Comparison of ENCODE assay signal across 24 cellular contexts in genomic region chr3:151214459-151214858, GRCh38. TPM values are rescaled to one million over a fixed set of nuclear protein-coding genes. Genes with fewer than 3 reads are reported as not detected.
"Had no signal": no experiment of that assay in that cellular context is flagged by ENCODE, and none has a peak within 500 bp of the region (broad histone marks: within the 10 kb centered on the region; RNA-seq: fewer than 3 reads in every experiment).

No MANE protein-coding gene starts in this region.

- H3K27ac ChIP-seq: ascending aorta, breast epithelium, parathyroid adenoma, tibial artery had no signal

- DNase-seq: activated CD4-positive, CD25-positive, alpha-beta regulatory T cell treated with anti-CD3 and anti-CD28 coated beads, Interleukin-2, amount 50 U/mL, for 72 hours; activated CD8-positive, alpha-beta memory T cell treated with anti-CD3 and anti-CD28 coated beads for 24 hours; activated effector memory CD4-positive, alpha-beta T cell treated with anti-CD3 and anti-CD28 coated beads, Interleukin-2, amount 50 U/mL, for 16 hours; activated naive CD4-positive, alpha-beta T cell treated with anti-CD3 and anti-CD28 coated beads, Interleukin-2, amount 50 U/mL, for 16 hours; activated T-cell treated with anti-CD3 and anti-CD28 coated beads, Interleukin-2, amount 50 U/mL, for 72 hours; dermis blood vessel endothelial cell; effector memory CD4-positive, alpha-beta T cell; hippocampal formation; kidney; stimulated activated CD4-positive, alpha-beta T cell treated with anti-CD3 and anti-CD28 coated beads, Interleukin-4, amount 100 ng/mL, for 24 hours; T-helper 1 cell; T-helper 9 cell; tibial artery had no signal

- H3K4me2 ChIP-seq: smooth muscle cell had no signal

- H3K27me3 ChIP-seq: ascending aorta, breast epithelium, tibial artery had no signal

- H3K4me3 ChIP-seq: ascending aorta, breast epithelium, lung, smooth muscle cell, tibial artery had no signal

- H3K9me3 ChIP-seq: ascending aorta, breast epithelium, tibial artery had no signal

- ATAC-seq: left lobe of liver; natural killer cell treated with Interleukin-12 subunit alpha and Interleukin-12 subunit beta and Interleukin-15 and Interleukin-18, amount 100 ng/mL, for 72 hours; sciatic nerve had no signal

- H2AFZ ChIP-seq: parathyroid adenoma had no signal

- H3K9me3 Mint-ChIP-seq: activated T-cell treated with anti-CD3 and anti-CD28 coated beads, Interleukin-2, amount 50 U/mL, for 72 hours; mesothelial cell of epicardium; natural killer cell treated with Interleukin-12 subunit alpha and Interleukin-12 subunit beta and Interleukin-15 and Interleukin-18, amount 100 ng/mL, for 72 hours; stimulated activated effector memory CD8-positive, alpha-beta T cell treated with anti-CD3 and anti-CD28 coated beads, Interleukin-12 subunit alpha, Interleukin-12 subunit beta, amount 100 ng/mL, for 72 hours had no signal

- H3K36me3 ChIP-seq: ascending aorta, breast epithelium, tibial artery had no signal

- H3K4me1 ChIP-seq: ascending aorta, breast epithelium, parathyroid adenoma had no signal

- H3K4me3 Mint-ChIP-seq: activated T-cell treated with anti-CD3 and anti-CD28 coated beads, Interleukin-2, amount 50 U/mL, for 72 hours; mesothelial cell of epicardium; natural killer cell treated with Interleukin-12 subunit alpha and Interleukin-12 subunit beta and Interleukin-15 and Interleukin-18, amount 100 ng/mL, for 72 hours; stimulated activated effector memory CD8-positive, alpha-beta T cell treated with anti-CD3 and anti-CD28 coated beads, Interleukin-12 subunit alpha, Interleukin-12 subunit beta, amount 100 ng/mL, for 72 hours had no signal

- H3K79me2 ChIP-seq: parathyroid adenoma had no signal

- H3K9ac ChIP-seq: parathyroid adenoma had no signal

- H3K27ac Mint-ChIP-seq: activated T-cell treated with anti-CD3 and anti-CD28 coated beads, Interleukin-2, amount 50 U/mL, for 72 hours; mesothelial cell of epicardium; natural killer cell treated with Interleukin-12 subunit alpha and Interleukin-12 subunit beta and Interleukin-15 and Interleukin-18, amount 100 ng/mL, for 72 hours; stimulated activated effector memory CD8-positive, alpha-beta T cell treated with anti-CD3 and anti-CD28 coated beads, Interleukin-12 subunit alpha, Interleukin-12 subunit beta, amount 100 ng/mL, for 72 hours had no signal

- H3K27me3 Mint-ChIP-seq: natural killer cell treated with Interleukin-12 subunit alpha and Interleukin-12 subunit beta and Interleukin-15 and Interleukin-18, amount 100 ng/mL, for 72 hours had no signal

- H3K36me3 Mint-ChIP-seq: mesothelial cell of epicardium; natural killer cell treated with Interleukin-12 subunit alpha and Interleukin-12 subunit beta and Interleukin-15 and Interleukin-18, amount 100 ng/mL, for 72 hours had no signal

RNA-seq across cellular contexts. Expression of gene GPR171, which starts 11.4 kb away (rescaled TPM):
- total RNA-seq: dermis blood vessel endothelial cell, glomerular endothelial cell, mesothelial cell of epicardium had no signal
